In genomic region chr12:122752464-122753212, GRCh38 we compare ENCODE assay signal across 1 cellular context.
A peak's percentile ranks its signal among the peaks of the same experiment; 100 is the strongest.
TF ChIP-seq lines count a peak whose summit lies in the region.

TSS of gene DENR (plus strand) at chr12:122752824. CDS start at chr12:122753702, 878 bp downstream.

TF ChIP-seq in HepG2, 621 proteins besides CTCF, POLR2A, EP300 and RAD21 (continued from another document and continues in another):
- no peak for TF ChIP-seq NFIB (CRISPR knock-in tag; IDR thresholded peaks at IDR 0.05; ENCODE audit: borderline replicate concordance)
- TF ChIP-seq MXD4 (CRISPR knock-in tag; IDR thresholded peaks at IDR 0.05): peak; percentile 81
- TF ChIP-seq ZNF709 (CRISPR knock-in tag; IDR thresholded peaks at IDR 0.05): peak; percentile 79; the same call in 1 of the 2 replicates
- peak; percentile 99 for TF ChIP-seq SP1 (IDR thresholded peaks at IDR 0.05)
- peak; percentile 98 for TF ChIP-seq SP1 (CRISPR knock-in tag; IDR thresholded peaks at IDR 0.05)
- no peak for TF ChIP-seq KDM1A (CRISPR knock-in tag; IDR thresholded peaks at IDR 0.05)
- TF ChIP-seq MEIS2 (CRISPR knock-in tag; IDR thresholded peaks at IDR 0.05): peak; percentile 74; the same call in 1 of the 2 replicates
- peak; percentile 98 for TF ChIP-seq ZNF282 (IDR thresholded peaks at IDR 0.05; ENCODE audit: partially characterized antibody)
- peak; percentile 86 for TF ChIP-seq SRSF1 (optimal IDR thresholded peaks at IDR 0.05; ENCODE audit: low read depth, low read length)
- peak; percentile 44; the same call in 1 of the 2 replicates for TF ChIP-seq ZNF672 (CRISPR knock-in tag; IDR thresholded peaks at IDR 0.05)
- peak; percentile 62; the same call in 1 of the 2 replicates for TF ChIP-seq ZSCAN9 (CRISPR knock-in tag; IDR thresholded peaks at IDR 0.05; ENCODE audit: borderline replicate concordance)
- TF ChIP-seq ZNF737 (CRISPR knock-in tag; IDR thresholded peaks at IDR 0.05; ENCODE audit: borderline replicate concordance): no peak
- peak; percentile 86 for TF ChIP-seq ZNF274 (CRISPR knock-in tag; IDR thresholded peaks at IDR 0.05)
- TF ChIP-seq MTA1 (CRISPR knock-in tag; IDR thresholded peaks at IDR 0.05; ENCODE audit: borderline replicate concordance): no peak
- TF ChIP-seq MEF2D (CRISPR knock-in tag; IDR thresholded peaks at IDR 0.05): peak; percentile 82
- TF ChIP-seq REXO4 (CRISPR knock-in tag; IDR thresholded peaks at IDR 0.05; ENCODE audit: borderline replicate concordance): no peak
- TF ChIP-seq, protein P1, sequence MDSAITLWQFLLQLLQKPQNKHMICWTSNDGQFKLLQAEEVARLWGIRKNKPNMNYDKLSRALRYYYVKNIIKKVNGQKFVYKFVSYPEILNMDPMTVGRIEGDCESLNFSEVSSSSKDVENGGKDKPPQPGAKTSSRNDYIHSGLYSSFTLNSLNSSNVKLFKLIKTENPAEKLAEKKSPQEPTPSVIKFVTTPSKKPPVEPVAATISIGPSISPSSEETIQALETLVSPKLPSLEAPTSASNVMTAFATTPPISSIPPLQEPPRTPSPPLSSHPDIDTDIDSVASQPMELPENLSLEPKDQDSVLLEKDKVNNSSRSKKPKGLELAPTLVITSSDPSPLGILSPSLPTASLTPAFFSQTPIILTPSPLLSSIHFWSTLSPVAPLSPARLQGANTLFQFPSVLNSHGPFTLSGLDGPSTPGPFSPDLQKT (CRISPR knock-in tag; IDR thresholded peaks at IDR 0.05; ENCODE audit: borderline replicate concordance): peak; percentile 89
- TF ChIP-seq ZNF574 (CRISPR knock-in tag; IDR thresholded peaks at IDR 0.05): peak; percentile 80; the same call in 1 of the 2 replicates
- peak; percentile 83 for TF ChIP-seq ASH2L (IDR thresholded peaks at IDR 0.05; ENCODE audit: insufficient read length, low read depth, low read length)
- 0 out of 2 replicates have a peak, but pooled peaks have one; percentile 42 for TF ChIP-seq NKX3-1 (CRISPR knock-in tag; IDR thresholded peaks at IDR 0.05)
- no peak for TF ChIP-seq LRRFIP1 (CRISPR knock-in tag; conservative IDR thresholded peaks at IDR 0.05)
- TF ChIP-seq NFE2L1 (CRISPR knock-in tag; IDR thresholded peaks at IDR 0.05; ENCODE audit: borderline replicate concordance): peak; percentile 52; the same call in 1 of the 2 replicates
- TF ChIP-seq KDM5B (CRISPR knock-in tag; IDR thresholded peaks at IDR 0.05; ENCODE audit: borderline replicate concordance): peak; percentile 81; the same call in 1 of the 2 replicates
- TF ChIP-seq ZBTB34 (CRISPR knock-in tag; IDR thresholded peaks at IDR 0.05): no peak
- TF ChIP-seq ZNF619 (CRISPR knock-in tag; IDR thresholded peaks at IDR 0.05): no peak
- TF ChIP-seq RFX1 (IDR thresholded peaks at IDR 0.05): no peak
- no peak for TF ChIP-seq ZNF468 (CRISPR knock-in tag; IDR thresholded peaks at IDR 0.05)
- peak; percentile 100 for TF ChIP-seq KLF9 (CRISPR knock-in tag; IDR thresholded peaks at IDR 0.05; ENCODE audit: low read depth)
- peak; percentile 87; the same call in 1 of the 2 replicates for TF ChIP-seq TFAP4 (IDR thresholded peaks at IDR 0.05; ENCODE audit: borderline replicate concordance, low read depth)
- 0 out of 2 replicates have a peak, but pooled peaks have one; percentile 86 for TF ChIP-seq TP53 (CRISPR knock-in tag; conservative IDR thresholded peaks at IDR 0.05)
- TF ChIP-seq MNT (IDR thresholded peaks at IDR 0.05): peak; percentile 70
- peak; percentile 47; the same call in 1 of the 2 replicates for TF ChIP-seq TBP (CRISPR knock-in tag; IDR thresholded peaks at IDR 0.05)
- TF ChIP-seq, protein P2, sequence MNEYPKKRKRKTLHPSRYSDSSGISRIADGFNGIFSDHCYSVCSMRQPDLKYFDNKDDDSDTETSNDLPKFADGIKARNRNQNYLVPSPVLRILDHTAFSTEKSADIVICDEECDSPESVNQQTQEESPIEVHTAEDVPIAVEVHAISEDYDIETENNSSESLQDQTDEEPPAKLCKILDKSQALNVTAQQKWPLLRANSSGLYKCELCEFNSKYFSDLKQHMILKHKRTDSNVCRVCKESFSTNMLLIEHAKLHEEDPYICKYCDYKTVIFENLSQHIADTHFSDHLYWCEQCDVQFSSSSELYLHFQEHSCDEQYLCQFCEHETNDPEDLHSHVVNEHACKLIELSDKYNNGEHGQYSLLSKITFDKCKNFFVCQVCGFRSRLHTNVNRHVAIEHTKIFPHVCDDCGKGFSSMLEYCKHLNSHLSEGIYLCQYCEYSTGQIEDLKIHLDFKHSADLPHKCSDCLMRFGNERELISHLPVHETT (CRISPR knock-in tag; conservative IDR thresholded peaks at IDR 0.05): peak; percentile 70; the same call in 1 of the 2 replicates
- TF ChIP-seq BCLAF1 (IDR thresholded peaks at IDR 0.05): no peak
- TF ChIP-seq, protein P3, sequence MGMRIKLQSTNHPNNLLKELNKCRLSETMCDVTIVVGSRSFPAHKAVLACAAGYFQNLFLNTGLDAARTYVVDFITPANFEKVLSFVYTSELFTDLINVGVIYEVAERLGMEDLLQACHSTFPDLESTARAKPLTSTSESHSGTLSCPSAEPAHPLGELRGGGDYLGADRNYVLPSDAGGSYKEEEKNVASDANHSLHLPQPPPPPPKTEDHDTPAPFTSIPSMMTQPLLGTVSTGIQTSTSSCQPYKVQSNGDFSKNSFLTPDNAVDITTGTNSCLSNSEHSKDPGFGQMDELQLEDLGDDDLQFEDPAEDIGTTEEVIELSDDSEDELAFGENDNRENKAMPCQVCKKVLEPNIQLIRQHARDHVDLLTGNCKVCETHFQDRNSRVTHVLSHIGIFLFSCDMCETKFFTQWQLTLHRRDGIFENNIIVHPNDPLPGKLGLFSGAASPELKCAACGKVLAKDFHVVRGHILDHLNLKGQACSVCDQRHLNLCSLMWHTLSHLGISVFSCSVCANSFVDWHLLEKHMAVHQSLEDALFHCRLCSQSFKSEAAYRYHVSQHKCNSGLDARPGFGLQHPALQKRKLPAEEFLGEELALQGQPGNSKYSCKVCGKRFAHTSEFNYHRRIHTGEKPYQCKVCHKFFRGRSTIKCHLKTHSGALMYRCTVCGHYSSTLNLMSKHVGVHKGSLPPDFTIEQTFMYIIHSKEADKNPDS (CRISPR knock-in tag; IDR thresholded peaks at IDR 0.05): no peak
- no peak for TF ChIP-seq NFRKB (IDR thresholded peaks at IDR 0.05)
- peak; percentile 74; the same call in 1 of the 2 replicates for TF ChIP-seq SNAPC2 (CRISPR knock-in tag; IDR thresholded peaks at IDR 0.05)
- TF ChIP-seq RBAK (CRISPR knock-in tag; IDR thresholded peaks at IDR 0.05): no peak
- no peak for TF ChIP-seq ZNF549 (CRISPR knock-in tag; IDR thresholded peaks at IDR 0.05)
- peak; percentile 70; the same call in 1 of the 2 replicates for TF ChIP-seq ZBTB4 (CRISPR knock-in tag; IDR thresholded peaks at IDR 0.05; ENCODE audit: borderline replicate concordance)
- TF ChIP-seq TOPORS (CRISPR knock-in tag; IDR thresholded peaks at IDR 0.05): peak; percentile 44; the same call in 1 of the 2 replicates
- TF ChIP-seq TAF1 (CRISPR knock-in tag; IDR thresholded peaks at IDR 0.05): peak; percentile 89
